ENCODE assay signal across 11 cellular contexts in genomic region chr4:76989391-76990061, GRCh38. TPM values are rescaled to one million over a fixed set of nuclear protein-coding genes. Genes with fewer than 3 reads are reported as not detected.
DNase-seq lines count a peak whose midpoint lies in the region; TF ChIP-seq lines count a peak whose summit lies in the region.
"Had no signal": no experiment of that assay in that cellular context is flagged by ENCODE, and none has a peak within 500 bp of the region (broad histone marks: within the 10 kb centered on the region; RNA-seq: fewer than 3 reads in every experiment).

No MANE protein-coding gene starts in this region.

- H3K4me1 ChIP-seq in PC-9 (replicated peaks; ENCODE audit: insufficient read depth), result no peaks in the 10 kb centered on the region
- H3K4me1 ChIP-seq in esophagus muscularis mucosa, result peaks cover 21 to 36% (median 25%) of the 10 kb centered on the region in 4 donors
- H3K4me1 ChIP-seq in neural progenitor cell, result peaks cover 25% of the 10 kb centered on the region

- POLR2A ChIA-PET in PC-9 (lab: Charles Lee; ENCODE audit: unreplicated experiment), result no interaction called here

- no TSS peak for BruUV-seq in PC-9 (replicated peaks; lab: Mats Ljungman, UMichigan)

- no peaks in the 10 kb centered on the region for H4K20me1 ChIP-seq in PC-9 (ENCODE audit: insufficient read depth)
- H4K20me1 ChIP-seq in neural progenitor cell (ENCODE audit: low read depth), result peaks cover 18% of the 10 kb centered on the region

- H3K36me3 ChIP-seq in PC-9 (ENCODE audit: low read depth) (no peaks in the 10 kb centered on the region), esophagus muscularis mucosa (no peaks in the 10 kb centered on the region), neural progenitor cell (peaks cover 3% of the 10 kb centered on the region)

- DNase-seq in HT-29 (ENCODE audit: low spot score) (peak; percentile 19), PC-9 (no peak), hippocampal formation (lab: John Stamatoyannopoulos, UW) (no peak), esophagus muscularis mucosa (ENCODE audit: extremely low spot score) (no peak), neural progenitor cell (ENCODE audit: low spot score) (no peak)
- DNase-seq in activated CD8-positive, alpha-beta memory T cell treated with anti-CD3 and anti-CD28 coated beads for 1 hour (ENCODE audit: extremely low read depth in 1 of 2, low read depth in 1 of 2), result peak; percentile 39 to 40
- DNase-seq in central memory CD4-positive, alpha-beta T cell, result peak; percentile 84
- DNase-seq in stimulated activated CD4-positive, alpha-beta T cell treated with anti-CD3 and anti-CD28 coated beads, Interleukin-4, amount 100 ng/mL, for 1 hour, result peak; percentile 17
- DNase-seq: amniotic stem cell, NCI-H1436 had no signal

- TF ChIP-seq CTCF in PC-9 (conservative IDR thresholded peaks at IDR 0.05) (no peak), esophagus muscularis mucosa (IDR thresholded peaks at IDR 0.05) (no peak), neural progenitor cell (IDR thresholded peaks at IDR 0.05) (no peak)

- H3K4me2 ChIP-seq in PC-9, result no peak overlapping the region
- no peak overlapping the region for H3K4me2 ChIP-seq in neural progenitor cell

- intact Hi-C loops in PC-9 (cut with micrococcal nuclease; ENCODE audit: unreplicated experiment) (no loop called here), esophagus muscularis mucosa (cut with DNase I) (loop anchor here (5.0 kb wide), 1 partner anchor 37 kb away; no protein-coding TSS in a partner anchor)

- no peak for TF ChIP-seq POLR2A in esophagus muscularis mucosa (IDR thresholded peaks at IDR 0.05; ENCODE audit: low read depth)

- H3K9me3 ChIP-seq in PC-9 (ENCODE audit: insufficient read depth, low read depth), result no peaks in the 10 kb centered on the region
- no peaks in the 10 kb centered on the region for H3K9me3 ChIP-seq in esophagus muscularis mucosa
- H3K9me3 ChIP-seq in neural progenitor cell (ENCODE audit: low read depth), result peaks cover 4% of the 10 kb centered on the region

- H3K9me2 ChIP-seq in PC-9 (ENCODE audit: insufficient read depth), result no peaks in the 10 kb centered on the region

- H3K4me3 Mint-ChIP-seq in neural progenitor cell, result no peak overlapping the region

- peaks cover 34% of the 10 kb centered on the region for H3K36me3 Mint-ChIP-seq in neural progenitor cell

- WGBS in esophagus muscularis mucosa, result 92% methylated on average over 13 of the region's 13 CpGs

- no peak overlapping the region for H3K27ac Mint-ChIP-seq in neural progenitor cell

- no peaks in the 10 kb centered on the region for H3K79me2 ChIP-seq in PC-9 (ENCODE audit: low read depth)
- H3K79me2 ChIP-seq in neural progenitor cell (ENCODE audit: low read depth), result peaks cover 97% of the 10 kb centered on the region

- H3K4me3 ChIP-seq in PC-9 (no peak overlapping the region), esophagus muscularis mucosa (no peak overlapping the region), neural progenitor cell (no peak overlapping the region)
- H3K4me3 ChIP-seq: BLaER1 treated with 17β-estradiol and CSF1 and Interleukin-3, amounts not matched to agents 10 nM and 100 nM had no signal

- peaks cover 26% of the 10 kb centered on the region for H3K4me1 Mint-ChIP-seq in neural progenitor cell

- no peaks in the 10 kb centered on the region for H3F3A ChIP-seq in PC-9 (ENCODE audit: insufficient read depth, low read depth)
- H3F3A ChIP-seq in neural progenitor cell (ENCODE audit: low read depth), result no peaks in the 10 kb centered on the region

- no peak overlapping the region for H3K9ac ChIP-seq in neural progenitor cell
- H3K9ac ChIP-seq: BLaER1 treated with 17β-estradiol and CSF1 and Interleukin-3, amounts not matched to agents 10 nM and 100 nM had no signal

- peaks cover 20% of the 10 kb centered on the region for H3K9me3 Mint-ChIP-seq in neural progenitor cell

- peaks cover 5% of the 10 kb centered on the region for H3K27me3 Mint-ChIP-seq in neural progenitor cell (ENCODE audit: insufficient read depth, low read depth)

- H3K27me3 ChIP-seq in PC-9 (ENCODE audit: insufficient read depth, low read depth), result no peaks in the 10 kb centered on the region
- H3K27me3 ChIP-seq in esophagus muscularis mucosa, result no peaks in the 10 kb centered on the region
- H3K27me3 ChIP-seq in neural progenitor cell, result no peaks in the 10 kb centered on the region
- H3K27me3 ChIP-seq: BLaER1 treated with 17β-estradiol and CSF1 and Interleukin-3, amounts not matched to agents 10 nM and 100 nM had no signal

- CTCF ChIA-PET in PC-9 (lab: Charles Lee), result no interaction called here

- no peak overlapping the region for H3K27ac ChIP-seq in PC-9
- no peak overlapping the region for H3K27ac ChIP-seq in esophagus muscularis mucosa (replicated peaks in 1 of 4)
- H3K27ac ChIP-seq in neural progenitor cell, result no peak overlapping the region
- H3K27ac ChIP-seq: BLaER1 treated with 17β-estradiol and CSF1 and Interleukin-3, amounts not matched to agents 10 nM and 100 nM had no signal

- H2AFZ ChIP-seq in PC-9 (no peak overlapping the region), neural progenitor cell (replicated peaks) (no peak overlapping the region)

- TF ChIP-seq EP300 in esophagus muscularis mucosa (IDR thresholded peaks at IDR 0.05), result no peak

RNA-seq across cellular contexts. Expression of gene SEPTIN11, which starts 40.0 kb away (rescaled TPM):
- 24.7 and 27.6 TPM in 2 replicates for total RNA-seq in HT-29 (2014; rRNA removed; shearing (Covaris generic))
- total RNA-seq in PC-9 (2021), result 38.8 and 48.1 TPM in 2 replicates
- 100 to 1,000 TPM in 1 of 4 donors, 10 to 100 TPM in 3; 74.1 to 144 (median 86.9) TPM for total RNA-seq in esophagus muscularis mucosa
- total RNA-seq in neural progenitor cell (ENCODE audit: low replicate concordance), result 124 and 183 TPM in 2 replicates

Comparison
In these comparisons a context has a peak if more than half of its experiments do, and no peak if none do; other contexts are left out.
1. DNase-seq: peak in HT-29 (single experiment), activated CD8-positive, alpha-beta memory T cell treated with anti-CD3 and anti-CD28 coated beads for 1 hour (2 of 2), central memory CD4-positive, alpha-beta T cell (single experiment) and stimulated activated CD4-positive, alpha-beta T cell treated with anti-CD3 and anti-CD28 coated beads, Interleukin-4, amount 100 ng/mL, for 1 hour (single experiment); none in PC-9 (0 of 2), hippocampal formation (0 of 2), esophagus muscularis mucosa (single experiment) and neural progenitor cell (single experiment).